1 cellular context compared by ENCODE assay signal in the genomic region with DNA sequence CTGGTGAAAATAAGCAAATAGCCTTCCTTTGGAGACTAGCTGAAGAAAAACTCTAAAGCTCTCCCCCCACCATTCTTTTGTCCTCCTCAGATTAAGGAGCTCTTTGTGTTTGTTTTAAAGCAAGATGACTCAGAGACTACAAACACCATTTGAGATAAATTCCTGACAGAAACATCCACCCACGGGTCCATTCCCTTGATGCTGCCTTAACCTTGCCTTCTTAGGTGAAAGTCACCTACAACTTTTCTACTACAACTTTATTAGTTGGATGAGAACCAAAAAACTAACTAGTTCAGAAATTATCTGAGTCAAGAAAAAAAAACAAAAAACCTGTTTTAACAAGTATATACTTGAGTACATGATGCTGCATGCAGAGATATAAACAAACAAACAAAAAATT.
TF ChIP-seq lines count a peak whose summit lies in the region.

No MANE protein-coding gene starts in this region.

TF ChIP-seq in GM23338, 12 proteins besides CTCF, POLR2A, EP300 and RAD21 (continued from another document):
- TF ChIP-seq, protein P1, sequence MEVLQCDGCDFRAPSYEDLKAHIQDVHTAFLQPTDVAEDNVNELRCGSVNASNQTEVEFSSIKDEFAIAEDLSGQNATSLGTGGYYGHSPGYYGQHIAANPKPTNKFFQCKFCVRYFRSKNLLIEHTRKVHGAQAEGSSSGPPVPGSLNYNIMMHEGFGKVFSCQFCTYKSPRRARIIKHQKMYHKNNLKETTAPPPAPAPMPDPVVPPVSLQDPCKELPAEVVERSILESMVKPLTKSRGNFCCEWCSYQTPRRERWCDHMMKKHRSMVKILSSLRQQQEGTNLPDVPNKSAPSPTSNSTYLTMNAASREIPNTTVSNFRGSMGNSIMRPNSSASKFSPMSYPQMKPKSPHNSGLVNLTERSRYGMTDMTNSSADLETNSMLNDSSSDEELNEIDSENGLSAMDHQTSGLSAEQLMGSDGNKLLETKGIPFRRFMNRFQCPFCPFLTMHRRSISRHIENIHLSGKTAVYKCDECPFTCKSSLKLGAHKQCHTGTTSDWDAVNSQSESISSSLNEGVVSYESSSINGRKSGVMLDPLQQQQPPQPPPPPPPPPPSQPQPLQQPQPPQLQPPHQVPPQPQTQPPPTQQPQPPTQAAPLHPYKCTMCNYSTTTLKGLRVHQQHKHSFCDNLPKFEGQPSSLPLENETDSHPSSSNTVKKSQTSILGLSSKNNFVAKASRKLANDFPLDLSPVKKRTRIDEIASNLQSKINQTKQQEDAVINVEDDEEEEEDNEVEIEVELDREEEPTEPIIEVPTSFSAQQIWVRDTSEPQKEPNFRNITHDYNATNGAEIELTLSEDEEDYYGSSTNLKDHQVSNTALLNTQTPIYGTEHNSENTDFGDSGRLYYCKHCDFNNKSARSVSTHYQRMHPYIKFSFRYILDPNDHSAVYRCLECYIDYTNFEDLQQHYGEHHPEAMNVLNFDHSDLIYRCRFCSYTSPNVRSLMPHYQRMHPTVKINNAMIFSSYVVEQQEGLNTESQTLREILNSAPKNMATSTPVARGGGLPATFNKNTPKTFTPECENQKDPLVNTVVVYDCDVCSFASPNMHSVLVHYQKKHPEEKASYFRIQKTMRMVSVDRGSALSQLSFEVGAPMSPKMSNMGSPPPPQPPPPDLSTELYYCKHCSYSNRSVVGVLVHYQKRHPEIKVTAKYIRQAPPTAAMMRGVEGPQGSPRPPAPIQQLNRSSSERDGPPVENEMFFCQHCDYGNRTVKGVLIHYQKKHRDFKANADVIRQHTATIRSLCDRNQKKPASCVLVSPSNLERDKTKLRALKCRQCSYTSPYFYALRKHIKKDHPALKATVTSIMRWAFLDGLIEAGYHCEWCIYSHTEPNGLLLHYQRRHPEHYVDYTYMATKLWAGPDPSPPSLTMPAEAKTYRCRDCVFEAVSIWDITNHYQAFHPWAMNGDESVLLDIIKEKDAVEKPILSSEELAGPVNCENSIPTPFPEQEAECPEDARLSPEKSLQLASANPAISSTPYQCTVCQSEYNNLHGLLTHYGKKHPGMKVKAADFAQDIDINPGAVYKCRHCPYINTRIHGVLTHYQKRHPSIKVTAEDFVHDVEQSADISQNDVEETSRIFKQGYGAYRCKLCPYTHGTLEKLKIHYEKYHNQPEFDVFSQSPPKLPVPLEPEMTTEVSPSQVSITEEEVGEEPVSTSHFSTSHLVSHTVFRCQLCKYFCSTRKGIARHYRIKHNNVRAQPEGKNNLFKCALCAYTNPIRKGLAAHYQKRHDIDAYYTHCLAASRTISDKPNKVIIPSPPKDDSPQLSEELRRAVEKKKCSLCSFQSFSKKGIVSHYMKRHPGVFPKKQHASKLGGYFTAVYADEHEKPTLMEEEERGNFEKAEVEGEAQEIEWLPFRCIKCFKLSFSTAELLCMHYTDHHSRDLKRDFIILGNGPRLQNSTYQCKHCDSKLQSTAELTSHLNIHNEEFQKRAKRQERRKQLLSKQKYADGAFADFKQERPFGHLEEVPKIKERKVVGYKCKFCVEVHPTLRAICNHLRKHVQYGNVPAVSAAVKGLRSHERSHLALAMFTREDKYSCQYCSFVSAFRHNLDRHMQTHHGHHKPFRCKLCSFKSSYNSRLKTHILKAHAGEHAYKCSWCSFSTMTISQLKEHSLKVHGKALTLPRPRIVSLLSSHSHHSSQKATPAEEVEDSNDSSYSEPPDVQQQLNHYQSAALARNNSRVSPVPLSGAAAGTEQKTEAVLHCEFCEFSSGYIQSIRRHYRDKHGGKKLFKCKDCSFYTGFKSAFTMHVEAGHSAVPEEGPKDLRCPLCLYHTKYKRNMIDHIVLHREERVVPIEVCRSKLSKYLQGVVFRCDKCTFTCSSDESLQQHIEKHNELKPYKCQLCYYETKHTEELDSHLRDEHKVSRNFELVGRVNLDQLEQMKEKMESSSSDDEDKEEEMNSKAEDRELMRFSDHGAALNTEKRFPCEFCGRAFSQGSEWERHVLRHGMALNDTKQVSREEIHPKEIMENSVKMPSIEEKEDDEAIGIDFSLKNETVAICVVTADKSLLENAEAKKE (CRISPR knock-in tag; IDR thresholded peaks at IDR 0.05): no peak
